8 cellular contexts compared by ENCODE assay signal in the genomic region with DNA sequence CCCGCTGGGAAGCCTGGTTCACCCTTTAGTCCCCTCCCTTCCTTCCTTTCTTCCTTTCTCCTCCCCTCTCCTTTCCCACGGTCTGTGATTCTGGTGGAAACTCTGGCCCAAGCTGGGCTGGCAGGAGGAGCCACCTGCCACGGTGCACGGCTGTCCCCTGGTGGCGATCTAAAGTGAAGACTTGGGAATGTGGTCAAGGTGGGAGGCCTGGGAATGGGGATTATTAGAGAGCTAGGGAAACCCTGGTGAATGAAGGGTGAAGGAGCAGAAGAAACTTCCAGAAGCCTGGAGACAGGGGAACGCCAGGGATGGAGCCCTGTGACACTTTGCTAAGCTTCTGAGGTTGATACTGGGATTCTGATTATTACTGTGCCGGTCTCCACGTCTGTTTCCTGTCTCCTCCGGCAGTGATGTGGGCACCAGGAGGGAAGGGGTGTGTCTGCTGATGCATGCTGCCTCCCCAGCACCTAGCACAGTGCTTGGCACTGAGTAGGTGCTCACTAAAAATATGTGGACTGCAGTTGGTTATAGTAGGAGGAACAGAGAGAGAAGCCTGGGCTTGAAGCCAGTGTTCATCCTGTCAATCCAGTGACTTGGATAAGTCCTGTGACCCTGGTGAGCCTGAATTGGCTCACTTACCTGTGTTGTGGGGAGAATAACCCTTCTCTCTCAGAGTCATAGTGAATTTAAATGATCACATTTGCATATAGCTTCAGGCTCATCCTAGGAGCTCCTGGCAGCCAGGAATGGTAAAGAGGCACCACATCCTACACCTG.
DNase-seq lines count a peak whose midpoint lies in the region; ATAC-seq and TF ChIP-seq lines count a peak whose summit lies in the region.

No MANE protein-coding gene starts in this region.

- H3K9me3 ChIP-seq in neutrophil (no peaks in the 10 kb centered on the region), thoracic aorta (no peaks in the 10 kb centered on the region)

- ATAC-seq in thoracic aorta (ENCODE audit: insufficient number of reproducible peaks, low FRiP score, low read depth) (no peak), HG03432 (IDR thresholded peaks at IDR 0.05; ENCODE audit: unreplicated experiment) (no peak)

- DNase-seq in COLO829 (ENCODE audit: low spot score) (peak; percentile 39), HuH-7.5 (ENCODE audit: low spot score) (peak; percentile 56), foreskin fibroblast (peak; percentile 72 to 92), thoracic aorta (ENCODE audit: low spot score) (peak; percentile 46)
- DNase-seq in activated effector memory CD4-positive, alpha-beta T cell treated with Interleukin-2 at 50 U/mL for 16 hours: peak; percentile 42

- no peaks in the 10 kb centered on the region for H3K4me1 ChIP-seq in neutrophil (ENCODE audit: control insufficient read depth in 1 of 2, insufficient read depth in 1 of 2, low read depth in 1 of 2, low read length in 1 of 2)
- peaks cover 0 to 5% of the 10 kb centered on the region in 2 donors for H3K4me1 ChIP-seq in thoracic aorta (ENCODE audit: control insufficient read depth in 1 of 2, low read depth in 2 of 2)

- H3K36me3 ChIP-seq in neutrophil: no peaks in the 10 kb centered on the region
- no peaks in the 10 kb centered on the region for H3K36me3 ChIP-seq in thoracic aorta

- no peak overlapping the region for H3K4me3 ChIP-seq in foreskin fibroblast (ENCODE audit: low read depth in 1 of 2, low read length in 2 of 2)
- H3K4me3 ChIP-seq in neutrophil (ENCODE audit: low read depth in 1 of 2, low read length in 1 of 2): no peak overlapping the region
- no peak overlapping the region for H3K4me3 ChIP-seq in thoracic aorta

- peaks cover 3% of the 10 kb centered on the region for H3K27me3 ChIP-seq in neutrophil
- H3K27me3 ChIP-seq in thoracic aorta (replicated peaks; ENCODE audit: insufficient read depth): no peaks in the 10 kb centered on the region

- TF ChIP-seq CTCF in foreskin fibroblast (IDR thresholded peaks at IDR 0.05; ENCODE audit: low read depth, low read length): peak; percentile 99
- TF ChIP-seq CTCF in neutrophil (IDR thresholded peaks at IDR 0.05): peak; percentile 85
- peak; percentile 99 for TF ChIP-seq CTCF in thoracic aorta (IDR thresholded peaks at IDR 0.05)

- no peak overlapping the region for H3K27ac ChIP-seq in neutrophil
- H3K27ac ChIP-seq in thoracic aorta: no peak overlapping the region

TF ChIP-seq in PFSK-1, 5 proteins besides CTCF, POLR2A, EP300 and RAD21:
- TF ChIP-seq SIN3A (IDR thresholded peaks at IDR 0.05; ENCODE audit: borderline replicate concordance, insufficient read depth, low read length) (peak; percentile 27; the same call in 1 of the 2 replicates), POLR2AphosphoS5 (IDR thresholded peaks at IDR 0.05; ENCODE audit: low read depth, low read length) (no peak), FOXP2 (optimal IDR thresholded peaks at IDR 0.05; ENCODE audit: borderline replicate concordance, extremely low read depth, extremely low read length, insufficient read depth) (no peak), TAF1 (IDR thresholded peaks at IDR 0.05; ENCODE audit: borderline replicate concordance, insufficient read depth, low read length) (no peak)
- TF ChIP-seq, protein P1, sequence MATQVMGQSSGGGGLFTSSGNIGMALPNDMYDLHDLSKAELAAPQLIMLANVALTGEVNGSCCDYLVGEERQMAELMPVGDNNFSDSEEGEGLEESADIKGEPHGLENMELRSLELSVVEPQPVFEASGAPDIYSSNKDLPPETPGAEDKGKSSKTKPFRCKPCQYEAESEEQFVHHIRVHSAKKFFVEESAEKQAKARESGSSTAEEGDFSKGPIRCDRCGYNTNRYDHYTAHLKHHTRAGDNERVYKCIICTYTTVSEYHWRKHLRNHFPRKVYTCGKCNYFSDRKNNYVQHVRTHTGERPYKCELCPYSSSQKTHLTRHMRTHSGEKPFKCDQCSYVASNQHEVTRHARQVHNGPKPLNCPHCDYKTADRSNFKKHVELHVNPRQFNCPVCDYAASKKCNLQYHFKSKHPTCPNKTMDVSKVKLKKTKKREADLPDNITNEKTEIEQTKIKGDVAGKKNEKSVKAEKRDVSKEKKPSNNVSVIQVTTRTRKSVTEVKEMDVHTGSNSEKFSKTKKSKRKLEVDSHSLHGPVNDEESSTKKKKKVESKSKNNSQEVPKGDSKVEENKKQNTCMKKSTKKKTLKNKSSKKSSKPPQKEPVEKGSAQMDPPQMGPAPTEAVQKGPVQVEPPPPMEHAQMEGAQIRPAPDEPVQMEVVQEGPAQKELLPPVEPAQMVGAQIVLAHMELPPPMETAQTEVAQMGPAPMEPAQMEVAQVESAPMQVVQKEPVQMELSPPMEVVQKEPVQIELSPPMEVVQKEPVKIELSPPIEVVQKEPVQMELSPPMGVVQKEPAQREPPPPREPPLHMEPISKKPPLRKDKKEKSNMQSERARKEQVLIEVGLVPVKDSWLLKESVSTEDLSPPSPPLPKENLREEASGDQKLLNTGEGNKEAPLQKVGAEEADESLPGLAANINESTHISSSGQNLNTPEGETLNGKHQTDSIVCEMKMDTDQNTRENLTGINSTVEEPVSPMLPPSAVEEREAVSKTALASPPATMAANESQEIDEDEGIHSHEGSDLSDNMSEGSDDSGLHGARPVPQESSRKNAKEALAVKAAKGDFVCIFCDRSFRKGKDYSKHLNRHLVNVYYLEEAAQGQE (IDR thresholded peaks at IDR 0.05; ENCODE audit: insufficient read depth in 1 of 2, low read depth in 2 of 2, low read length in 2 of 2): 0 out of 4 replicates have a peak, but pooled peaks of 1 of the 2 experiments have one; percentile 34
